Comparison of ENCODE assay signal across 11 cellular contexts in genomic region chr22:17633217-17633997, GRCh38. TPM values are rescaled to one million over a fixed set of nuclear protein-coding genes. Genes with fewer than 3 reads are reported as not detected.
DNase-seq lines count a peak whose midpoint lies in the region; ATAC-seq and TF ChIP-seq lines count a peak whose summit lies in the region.
"Had no signal": no experiment of that assay in that cellular context is flagged by ENCODE, and none has a peak within 500 bp of the region (broad histone marks: within the 10 kb centered on the region; RNA-seq: fewer than 3 reads in every experiment).

No MANE protein-coding gene starts in this region.

- H2BK12ac ChIP-seq in trophoblast cell (ENCODE audit: low read length): peak overlapping the region; percentile 100

- peak overlapping the region; percentile 91 for H2AFZ ChIP-seq in trophoblast cell (ENCODE audit: insufficient read depth, low read length, poor library complexity)

- ATAC-seq in activated naive CD4-positive, alpha-beta T cell treated with anti-CD3 and anti-CD28 coated beads, Interleukin-2, amount 50 U/mL, for 72 hours: no peak
- ATAC-seq in GM19467 (IDR thresholded peaks at IDR 0.05; ENCODE audit: unreplicated experiment) (no peak), heart right ventricle (no peak)

- H3K27ac ChIP-seq in trophoblast cell (ENCODE audit: low read depth, low read length) (peak overlapping the region; percentile 97), heart right ventricle (no peak overlapping the region)
- H3K27ac ChIP-seq: ascending aorta had no signal

- H3K27ac Mint-ChIP-seq in activated naive CD4-positive, alpha-beta T cell treated with anti-CD3 and anti-CD28 coated beads, Interleukin-2, amount 50 U/mL, for 72 hours: no peak overlapping the region
- H3K27ac Mint-ChIP-seq: activated B cell treated with CpG ODN at 0.5 μM for 24 hours had no signal

- peak overlapping the region; percentile 99 for H2BK5ac ChIP-seq in trophoblast cell (ENCODE audit: low read depth, low read length, poor library complexity)

- TF ChIP-seq CTCF in epithelial cell of proximal tubule (conservative IDR thresholded peaks at IDR 0.05; ENCODE audit: low read depth, low read length) (no peak), heart right ventricle (IDR thresholded peaks at IDR 0.05) (no peak)

- H3K4me2 ChIP-seq in trophoblast cell (ENCODE audit: low read length): peak overlapping the region; percentile 49

- H3K9me3 ChIP-seq in ES-I3 (ENCODE audit: control insufficient read depth, insufficient read depth, low read length): no peaks in the 10 kb centered on the region
- H3K9me3 ChIP-seq in trophoblast cell (ENCODE audit: insufficient read depth, low read depth, low read length): no peaks in the 10 kb centered on the region
- H3K9me3 ChIP-seq in heart right ventricle: no peaks in the 10 kb centered on the region
- H3K9me3 ChIP-seq: ascending aorta had no signal

- peak overlapping the region; percentile 94 for H4K8ac ChIP-seq in trophoblast cell (ENCODE audit: low read depth, low read length)

- H3K4me3 ChIP-seq in epithelial cell of proximal tubule (ENCODE audit: low read depth, low read length) (no peak overlapping the region), trophoblast cell (ENCODE audit: low read depth, low read length) (no peak overlapping the region), heart right ventricle (no peak overlapping the region)
- H3K4me3 ChIP-seq: ascending aorta had no signal

- no CpG with 5 or more reads among the region's 4 CpGs for WGBS in trophoblast cell (ENCODE audit: extremely low coverage, insufficient coverage, insufficient read length)
- WGBS in heart right ventricle, 2 donors: 81 to 91% methylated on average over 4 of the region's 4 CpGs

- peak overlapping the region; percentile 89 for H4K12ac ChIP-seq in trophoblast cell (ENCODE audit: low read depth, low read length)

- DNase-seq in OCI-M1 (lab: John Stamatoyannopoulos, UW) (peak; percentile 92), epithelial cell of proximal tubule (ENCODE audit: low read depth) (peak; percentile 92), trophoblast cell (peak; percentile 94 to 98), GM19240 (ENCODE audit: insufficient read length, low spot score) (no peak), heart right ventricle (no peak)
- DNase-seq in activated naive CD4-positive, alpha-beta T cell treated with anti-CD3 and anti-CD28 coated beads, Interleukin-2, amount 50 U/mL, for 72 hours (ENCODE audit: low spot score in 2 of 2): no peak
- DNase-seq: activated B cell treated with CpG ODN at 0.5 μM for 24 hours, NCI-H1105 treated with DMSO at 0.1 percent for 48 hours had no signal

- H3K27me3 ChIP-seq in trophoblast cell (ENCODE audit: insufficient read depth, low read length) (no peaks in the 10 kb centered on the region), heart right ventricle (no peaks in the 10 kb centered on the region)
- H3K27me3 ChIP-seq: ascending aorta had no signal

- intact Hi-C loops in heart right ventricle (cut with DNase I): loop anchor here in 2 of 10 donors (10.0 kb wide), 3 partner anchors 141 to 459 kb away; partner anchors contain the start of genes BID (in 1 of the 2) and PEX26 (in 1 of the 2)

- no peak overlapping the region for H3K23ac ChIP-seq in trophoblast cell (ENCODE audit: low read length)

- H2AK5ac ChIP-seq in trophoblast cell (ENCODE audit: low read length): peak overlapping the region; percentile 94

- no peaks in the 10 kb centered on the region for H3K9me3 Mint-ChIP-seq in activated naive CD4-positive, alpha-beta T cell treated with anti-CD3 and anti-CD28 coated beads, Interleukin-2, amount 50 U/mL, for 72 hours
- H3K9me3 Mint-ChIP-seq: activated B cell treated with CpG ODN at 0.5 μM for 24 hours had no signal

- peak overlapping the region; percentile 100 for H2BK120ac ChIP-seq in trophoblast cell (ENCODE audit: insufficient read depth, low read length, poor library complexity)

- H3K36me3 ChIP-seq in ES-I3 (ENCODE audit: insufficient read depth, low read length): no peaks in the 10 kb centered on the region
- H3K36me3 ChIP-seq in trophoblast cell (ENCODE audit: control insufficient read depth in 1 of 2, insufficient read depth in 2 of 2, low read length in 2 of 2): no peaks in the 10 kb centered on the region
- no peaks in the 10 kb centered on the region for H3K36me3 ChIP-seq in heart right ventricle
- H3K36me3 ChIP-seq: ascending aorta had no signal

- peak overlapping the region; percentile 91 for H3K18ac ChIP-seq in trophoblast cell (ENCODE audit: low read length)

- peaks cover 0 to 15% of the 10 kb centered on the region in 2 donors for H3K36me3 Mint-ChIP-seq in activated naive CD4-positive, alpha-beta T cell treated with anti-CD3 and anti-CD28 coated beads, Interleukin-2, amount 50 U/mL, for 72 hours

- H3K9ac ChIP-seq in ES-I3 (ENCODE audit: low read depth, low read length): peak overlapping the region; percentile 0
- H3K9ac ChIP-seq in trophoblast cell (ENCODE audit: low read length): no peak overlapping the region

- H4K91ac ChIP-seq in trophoblast cell (ENCODE audit: low read depth, low read length): peak overlapping the region; percentile 99

- H3K4me1 ChIP-seq in ES-I3 (ENCODE audit: insufficient read depth, low read length) (peaks cover 9% of the 10 kb centered on the region; the same call in 1 of the 2 replicates), trophoblast cell (ENCODE audit: control insufficient read depth in 1 of 2, insufficient read depth in 2 of 2, low read length in 2 of 2) (peaks cover 8 to 13% of the 10 kb centered on the region in 2 experiments), heart right ventricle (peaks cover 0 to 18% (median 14%) of the 10 kb centered on the region in 9 donors)

- H3K4ac ChIP-seq in trophoblast cell (ENCODE audit: low read depth, low read length): peak overlapping the region; percentile 94

- H3K14ac ChIP-seq in trophoblast cell (ENCODE audit: low read length): peak overlapping the region; percentile 99

- peaks cover 20% of the 10 kb centered on the region for H3K79me1 ChIP-seq in trophoblast cell (ENCODE audit: low read length)

- peaks cover 10% of the 10 kb centered on the region for H3K79me2 ChIP-seq in trophoblast cell (ENCODE audit: control insufficient read depth, insufficient read depth, low read length, poor library complexity)

RNA-seq across cellular contexts. Expression of gene ATP6V1E1, which starts 4.9 kb away (rescaled TPM):
- total RNA-seq in epithelial cell of proximal tubule (101 and 109 TPM in 2 replicates), heart right ventricle (100 to 1,000 TPM; 179 to 237 (median 218) TPM)
- polyA plus RNA-seq in trophoblast cell (2013): 173 and 177 TPM in 2 replicates
- total RNA-seq in activated naive CD4-positive, alpha-beta T cell treated with anti-CD3 and anti-CD28 coated beads, Interleukin-2, amount 50 U/mL, for 72 hours: 100 to 1,000 TPM in 1 of 2 donors, 10 to 100 TPM in 1; 77.5 to 129 TPM
- 100 to 1,000 TPM in 1 of 2 donors, 10 to 100 TPM in 1; 73.4 to 278 TPM for polyA plus RNA-seq in heart right ventricle

RNA-seq across cellular contexts. Expression of gene BCL2L13, which starts 5.2 kb away (rescaled TPM):
- total RNA-seq in epithelial cell of proximal tubule (35.3 and 39.9 TPM in 2 replicates), heart right ventricle (100 to 1,000 TPM in 2 of 10 donors, 10 to 100 TPM in 8; 75.9 to 113 (median 91.2) TPM)
- polyA plus RNA-seq in trophoblast cell (2013): 20.8 and 21.8 TPM in 2 replicates
- 10 to 100 TPM; 22.3 to 34.5 TPM for total RNA-seq in activated naive CD4-positive, alpha-beta T cell treated with anti-CD3 and anti-CD28 coated beads, Interleukin-2, amount 50 U/mL, for 72 hours
- polyA plus RNA-seq in heart right ventricle: 10 to 100 TPM; 27.9 to 34.2 TPM

Comparison
In these comparisons a context has a peak if more than half of its experiments do, and no peak if none do; other contexts are left out.
1. DNase-seq: peak in OCI-M1 (single experiment), epithelial cell of proximal tubule (single experiment) and trophoblast cell (2 of 2); none in GM19240 (single experiment), activated naive CD4-positive, alpha-beta T cell treated with anti-CD3 and anti-CD28 coated beads, Interleukin-2, amount 50 U/mL, for 72 hours (0 of 2) and heart right ventricle (0 of 2).